ENCODE assay signal across 14 cellular contexts in the genomic region with DNA sequence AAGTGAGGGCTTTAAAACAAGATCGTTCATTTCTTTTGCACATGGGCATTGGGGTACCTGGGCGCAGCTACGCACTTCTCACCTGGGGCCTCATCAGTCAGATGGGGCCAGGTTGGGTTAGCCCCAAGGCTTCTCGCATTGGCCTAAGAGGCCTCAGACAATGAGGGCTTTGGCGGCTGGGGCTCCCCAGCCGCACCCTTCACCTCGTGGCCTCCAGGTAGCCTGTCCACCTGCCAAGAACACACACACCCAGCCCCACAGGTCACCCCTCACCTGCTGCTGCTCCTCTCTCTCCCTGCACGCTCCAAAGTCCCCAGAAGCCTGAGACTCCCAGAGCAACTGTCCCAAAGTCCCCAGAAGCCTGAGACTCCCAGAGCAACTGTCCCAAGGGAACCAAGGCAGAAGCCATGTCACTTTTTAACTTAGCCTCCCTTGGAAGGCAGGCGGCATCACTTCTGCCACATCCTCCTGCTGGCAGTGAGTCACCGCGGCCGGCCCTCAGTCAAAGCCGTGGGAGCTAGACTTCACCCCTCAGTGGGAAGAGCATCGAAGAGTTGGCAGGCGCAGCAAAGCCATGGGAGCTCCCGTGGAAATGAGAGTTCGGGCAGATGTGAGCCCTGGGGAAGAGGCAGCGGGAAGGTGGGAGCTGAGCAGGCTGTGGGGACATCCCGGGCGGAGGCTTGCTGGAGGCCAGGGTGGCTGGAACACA.
A peak's percentile ranks its signal among the peaks of the same experiment; 100 is the strongest.
DNase-seq lines count a peak whose midpoint lies in the region; ATAC-seq and TF ChIP-seq lines count a peak whose summit lies in the region.
"Had no signal": no experiment of that assay in that cellular context is flagged by ENCODE, and none has a peak within 500 bp of the region (broad histone marks: within the 10 kb centered on the region; RNA-seq: fewer than 3 reads in every experiment).

No MANE protein-coding gene starts in this region.

- H3K9me3 ChIP-seq in T-helper 17 cell (ENCODE audit: control insufficient read depth, low read length, poor library complexity, severe bottlenecking), result no peaks in the 10 kb centered on the region
- H3K9me3 ChIP-seq in upper lobe of right lung, result no peaks in the 10 kb centered on the region
- H3K9me3 ChIP-seq: stomach had no signal

- no peaks in the 10 kb centered on the region for H3K27me3 Mint-ChIP-seq in activated T-cell treated with anti-CD3 and anti-CD28 coated beads, Interleukin-2, amount 50 U/mL, for 24 hours
- H3K27me3 Mint-ChIP-seq in T-helper 17 cell, result no peaks in the 10 kb centered on the region
- H3K27me3 Mint-ChIP-seq in effector memory CD8-positive, alpha-beta T cell, result no peaks in the 10 kb centered on the region
- H3K27me3 Mint-ChIP-seq in progenitor cell of endocrine pancreas, result no peaks in the 10 kb centered on the region
- H3K27me3 Mint-ChIP-seq: T-cell had no signal

- H3K4me1 ChIP-seq in upper lobe of right lung, result peaks cover 9% of the 10 kb centered on the region

- H3K27ac ChIP-seq in upper lobe of right lung, result no peak overlapping the region

- peaks cover 37% of the 10 kb centered on the region for H3K36me3 ChIP-seq in upper lobe of right lung

- DNase-seq in activated T-cell treated with anti-CD3 and anti-CD28 coated beads, Interleukin-2, amount 50 U/mL, for 24 hours, result no peak
- DNase-seq in activated T-cell treated with anti-CD3 and anti-CD28 coated beads for 4 hours (no peak), T-helper 17 cell (no peak), progenitor cell of endocrine pancreas (ENCODE audit: low spot score, unreplicated experiment) (no peak), upper lobe of right lung (no peak)
- no peak for DNase-seq in effector memory CD8-positive, alpha-beta T cell
- DNase-seq: Karpas-422; NCI-H1417; NCI-H446; stimulated activated CD4-positive, alpha-beta T cell treated with anti-CD3 and anti-CD28 coated beads, Interleukin-15, amount 100 ng/mL, for 24 hours; stomach; T-cell had no signal

- no peak overlapping the region for H3K4me3 ChIP-seq in upper lobe of right lung
- H3K4me3 ChIP-seq: stomach had no signal

- no peaks in the 10 kb centered on the region for H3K9me3 Mint-ChIP-seq in activated T-cell treated with anti-CD3 and anti-CD28 coated beads, Interleukin-2, amount 50 U/mL, for 24 hours
- no peaks in the 10 kb centered on the region for H3K9me3 Mint-ChIP-seq in effector memory CD8-positive, alpha-beta T cell
- no peaks in the 10 kb centered on the region for H3K9me3 Mint-ChIP-seq in progenitor cell of endocrine pancreas (ENCODE audit: low read depth)
- H3K9me3 Mint-ChIP-seq: T-cell had no signal

- intact Hi-C loops in upper lobe of right lung (cut with DNase I), result no loop called here

- no peak for ATAC-seq in T-helper 17 cell
- ATAC-seq in effector memory CD8-positive, alpha-beta T cell (replicated peaks), result no peak
- ATAC-seq in HG03460 (IDR thresholded peaks at IDR 0.05; ENCODE audit: unreplicated experiment), result no peak
- ATAC-seq in GM21423 (IDR thresholded peaks at IDR 0.05; ENCODE audit: unreplicated experiment), result no peak
- no peak for ATAC-seq in upper lobe of right lung
- ATAC-seq: T-cell had no signal

- peaks cover 54% of the 10 kb centered on the region for H3K36me3 Mint-ChIP-seq in activated T-cell treated with anti-CD3 and anti-CD28 coated beads, Interleukin-2, amount 50 U/mL, for 24 hours (ENCODE audit: low read depth)
- H3K36me3 Mint-ChIP-seq in T-helper 17 cell (ENCODE audit: low read depth) (peaks cover 4% of the 10 kb centered on the region), progenitor cell of endocrine pancreas (ENCODE audit: insufficient read depth) (peaks cover 20% of the 10 kb centered on the region)
- peaks cover 36% of the 10 kb centered on the region for H3K36me3 Mint-ChIP-seq in effector memory CD8-positive, alpha-beta T cell (ENCODE audit: insufficient read depth)

- H3K27me3 ChIP-seq in upper lobe of right lung, result no peaks in the 10 kb centered on the region
- H3K27me3 ChIP-seq: stomach had no signal

- H3K27ac Mint-ChIP-seq in activated T-cell treated with anti-CD3 and anti-CD28 coated beads, Interleukin-2, amount 50 U/mL, for 24 hours, result peak overlapping the region; percentile 30
- H3K27ac Mint-ChIP-seq in T-helper 17 cell (peak overlapping the region; percentile 65), progenitor cell of endocrine pancreas (peak overlapping the region; percentile 77)
- H3K27ac Mint-ChIP-seq in effector memory CD8-positive, alpha-beta T cell, result peak overlapping the region; percentile 17 to 93

- no peak for TF ChIP-seq CTCF in progenitor cell of endocrine pancreas (IDR thresholded peaks at IDR 0.05; ENCODE audit: unreplicated experiment)
- TF ChIP-seq CTCF in upper lobe of right lung (IDR thresholded peaks at IDR 0.05), result no peak

- no peak overlapping the region for H3K4me3 Mint-ChIP-seq in activated T-cell treated with anti-CD3 and anti-CD28 coated beads, Interleukin-2, amount 50 U/mL, for 24 hours
- H3K4me3 Mint-ChIP-seq in T-helper 17 cell, result no peak overlapping the region
- no peak overlapping the region for H3K4me3 Mint-ChIP-seq in effector memory CD8-positive, alpha-beta T cell
- no peak overlapping the region for H3K4me3 Mint-ChIP-seq in progenitor cell of endocrine pancreas (ENCODE audit: low read depth)
- H3K4me3 Mint-ChIP-seq: T-cell had no signal

- H3K4me1 Mint-ChIP-seq in activated T-cell treated with anti-CD3 and anti-CD28 coated beads, Interleukin-2, amount 50 U/mL, for 24 hours (ENCODE audit: low read depth), result peaks cover 2% of the 10 kb centered on the region
- peaks cover 11% of the 10 kb centered on the region for H3K4me1 Mint-ChIP-seq in T-helper 17 cell
- H3K4me1 Mint-ChIP-seq in effector memory CD8-positive, alpha-beta T cell (ENCODE audit: low read depth in 2 of 2), result peaks cover 4 to 10% of the 10 kb centered on the region in 2 donors
- H3K4me1 Mint-ChIP-seq in progenitor cell of endocrine pancreas (ENCODE audit: low read depth), result no peaks in the 10 kb centered on the region
- H3K4me1 Mint-ChIP-seq: T-cell had no signal
